In genomic region chr1:8939362-8939995, GRCh38 we compare ENCODE assay signal across 16 cellular contexts. TPM values are rescaled to one million over a fixed set of nuclear protein-coding genes. Genes with fewer than 3 reads are reported as not detected.
DNase-seq lines count a peak whose midpoint lies in the region; ATAC-seq and TF ChIP-seq lines count a peak whose summit lies in the region.
"Had no signal": no experiment of that assay in that cellular context is flagged by ENCODE, and none has a peak within 500 bp of the region (broad histone marks: within the 10 kb centered on the region; RNA-seq: fewer than 3 reads in every experiment).

No MANE protein-coding gene starts in this region.

- peaks cover 17% of the 10 kb centered on the region for H3K36me3 Mint-ChIP-seq in activated CD8-positive, alpha-beta T cell treated with anti-CD3 and anti-CD28 coated beads for 36 hours (ENCODE audit: low read depth)

- CTCF ChIA-PET in activated CD8-positive, alpha-beta T cell treated with anti-CD3 and anti-CD28 coated beads for 36 hours (lab: Charles Lee) = interaction anchor here (0.9 to 9.9 kb wide), 6 partner anchors 10 to 65 kb away, joined by 3 to 74 read pairs (median 8); no protein-coding TSS in a partner anchor

- POLR2A ChIA-PET in activated CD8-positive, alpha-beta T cell treated with anti-CD3 and anti-CD28 coated beads for 36 hours (lab: Charles Lee) = interaction anchor here (1.1 to 12.0 kb wide), 7 partner anchors 9 to 61 kb away, joined by 3 to 99 read pairs (median 5); partner anchors contain the start of gene ENO1

- H3K27ac ChIP-seq in HL-60 (replicated peaks) (peak overlapping the region; percentile 75), coronary artery (no peak overlapping the region), tibial artery (no peak overlapping the region)
- H3K27ac ChIP-seq: BLaER1, right atrium auricular region, uterus had no signal

- DNase-seq in AML-193 (lab: John Stamatoyannopoulos, UW) (peak; percentile 46 to 60), HL-60 (ENCODE audit: low read depth in 1 of 2, low spot score in 1 of 2) (peak; percentile 38 to 57), fibroblast of peridontal ligament (ENCODE audit: extremely low read depth) (peak; percentile 50), GM13977 (ENCODE audit: low spot score) (no peak), coronary artery (ENCODE audit: low spot score) (no peak), tibial artery (no peak)
- no peak for DNase-seq in activated CD8-positive, alpha-beta T cell treated with anti-CD3 and anti-CD28 coated beads for 36 hours
- DNase-seq: activated gamma-delta T cell treated with Interleukin-2 at 50 U/mL for 16 hours, midbrain, Right ventricle myocardium superior, uterus had no signal

- H3K27ac Mint-ChIP-seq in activated CD8-positive, alpha-beta T cell treated with anti-CD3 and anti-CD28 coated beads for 36 hours = peak overlapping the region; percentile 91

- H3K27me3 ChIP-seq in HL-60 (ENCODE audit: insufficient read depth, poor library complexity, severe bottlenecking) (no peaks in the 10 kb centered on the region), tibial artery (no peaks in the 10 kb centered on the region)
- H3K27me3 ChIP-seq: BLaER1, right atrium auricular region, uterus had no signal

- TF ChIP-seq CTCF in HL-60 (IDR thresholded peaks at IDR 0.05; ENCODE audit: insufficient read depth, low read length) (no peak), GM13977 (IDR thresholded peaks at IDR 0.05; ENCODE audit: extremely low read depth, insufficient read depth, missing control alignments) (no peak), coronary artery (IDR thresholded peaks at IDR 0.05) (no peak), tibial artery (IDR thresholded peaks at IDR 0.05) (no peak)
- TF ChIP-seq CTCF in activated CD8-positive, alpha-beta T cell treated with anti-CD3 and anti-CD28 coated beads for 36 hours (IDR thresholded peaks at IDR 0.05) = no peak

- no peaks in the 10 kb centered on the region for H3K9me3 Mint-ChIP-seq in activated CD8-positive, alpha-beta T cell treated with anti-CD3 and anti-CD28 coated beads for 36 hours

- H3K4me1 Mint-ChIP-seq in activated CD8-positive, alpha-beta T cell treated with anti-CD3 and anti-CD28 coated beads for 36 hours (ENCODE audit: low read depth) = peaks cover 65% of the 10 kb centered on the region

- H3K4me3 ChIP-seq in HL-60 (replicated peaks; ENCODE audit: insufficient read depth, low read length) (no peak overlapping the region), coronary artery (no peak overlapping the region), tibial artery (no peak overlapping the region)
- H3K4me3 ChIP-seq: BLaER1, right atrium auricular region, uterus had no signal

- H3K4me1 ChIP-seq in tibial artery = no peaks in the 10 kb centered on the region
- H3K4me1 ChIP-seq: uterus had no signal

- peak; percentile 12 for ATAC-seq in activated CD8-positive, alpha-beta T cell treated with anti-CD3 and anti-CD28 coated beads for 36 hours
- no peak for ATAC-seq in activated CD4-positive, CD25-positive, alpha-beta regulatory T cell treated with anti-CD3 and anti-CD28 coated beads, Interleukin-2, amount 50 U/mL, for 24 hours
- ATAC-seq: HepG2 had no signal

- intact Hi-C loops in activated CD8-positive, alpha-beta T cell treated with anti-CD3 and anti-CD28 coated beads for 36 hours (cut with micrococcal nuclease) = no loop called here
- intact Hi-C loops in tibial artery (cut with DNase I; ENCODE audit: low total_unique reads) = no loop called here

- no peaks in the 10 kb centered on the region for H3K27me3 Mint-ChIP-seq in activated CD8-positive, alpha-beta T cell treated with anti-CD3 and anti-CD28 coated beads for 36 hours

- no peak overlapping the region for H3K4me3 Mint-ChIP-seq in activated CD8-positive, alpha-beta T cell treated with anti-CD3 and anti-CD28 coated beads for 36 hours

- H3K36me3 ChIP-seq in tibial artery = no peaks in the 10 kb centered on the region
- H3K36me3 ChIP-seq: BLaER1, right atrium auricular region, uterus had no signal

- no peaks in the 10 kb centered on the region for H3K9me3 ChIP-seq in tibial artery
- H3K9me3 ChIP-seq: BLaER1, right atrium auricular region, uterus had no signal

- in situ Hi-C loops in GM13977 (cut with MboI; ENCODE audit: low pct_unique_long_range_greater_than_20kb, low sequenced_read_pairs, unreplicated experiment) = no loop called here

RNA-seq across cellular contexts. Expression of gene CA6, which starts 6.2 kb away (rescaled TPM):
- 1 to 10 TPM; 3.5 to 3.9 TPM for total RNA-seq in activated CD8-positive, alpha-beta T cell treated with anti-CD3 and anti-CD28 coated beads for 36 hours
- total RNA-seq: dermis microvascular lymphatic vessel endothelial cell, HepG2, right atrium auricular region, Right ventricle myocardium superior, uterus had no signal

Comparison
In these comparisons a context has a peak if more than half of its experiments do, and no peak if none do; other contexts are left out.
1. DNase-seq: peak in AML-193 (2 of 2), HL-60 (2 of 2) and fibroblast of peridontal ligament (single experiment); none in activated CD8-positive, alpha-beta T cell treated with anti-CD3 and anti-CD28 coated beads for 36 hours (single experiment), GM13977 (single experiment), coronary artery (single experiment) and tibial artery (0 of 2).